ENCODE assay signal across 17 cellular contexts in the genomic region with DNA sequence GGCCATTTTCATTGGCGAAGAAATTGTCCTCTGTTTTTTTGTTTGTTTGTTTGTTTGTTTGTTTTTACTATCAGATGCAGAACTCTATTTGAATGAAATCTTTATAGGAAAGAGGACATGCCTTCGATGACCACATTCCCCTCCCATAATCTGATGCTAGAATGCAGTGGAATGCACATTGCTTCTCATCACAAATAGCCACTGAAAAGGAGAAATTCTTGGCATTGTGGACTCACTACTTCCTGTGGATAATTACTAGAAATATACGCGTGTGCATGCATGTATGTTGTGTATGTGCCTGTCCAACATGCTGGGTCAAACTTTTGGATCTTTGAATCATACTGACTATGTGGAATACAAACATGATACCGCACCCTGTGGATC.
DNase-seq lines count a peak whose midpoint lies in the region; ATAC-seq and TF ChIP-seq lines count a peak whose summit lies in the region.
"Had no signal": no experiment of that assay in that cellular context is flagged by ENCODE, and none has a peak within 500 bp of the region (broad histone marks: within the 10 kb centered on the region; RNA-seq: fewer than 3 reads in every experiment).

No MANE protein-coding gene starts in this region.

- peak overlapping the region; percentile 27 for H3K27ac Mint-ChIP-seq in activated CD4-positive, alpha-beta T cell treated with anti-CD3 and anti-CD28 coated beads, Interleukin-2, amount 10 ng/mL, durations not matched to agents 24 days and 14 days
- peak overlapping the region; percentile 100 for H3K27ac Mint-ChIP-seq in central memory CD8-positive, alpha-beta T cell (ENCODE audit: low read depth)
- peak overlapping the region; percentile 62 for H3K27ac Mint-ChIP-seq in neural progenitor cell
- H3K27ac Mint-ChIP-seq: WTC11 had no signal

- no peaks in the 10 kb centered on the region for H3K9me3 Mint-ChIP-seq in activated CD4-positive, alpha-beta T cell treated with anti-CD3 and anti-CD28 coated beads, Interleukin-2, amount 10 ng/mL, durations not matched to agents 24 days and 14 days
- peaks cover 6% of the 10 kb centered on the region for H3K9me3 Mint-ChIP-seq in central memory CD8-positive, alpha-beta T cell
- H3K9me3 Mint-ChIP-seq in neural progenitor cell, result no peaks in the 10 kb centered on the region
- H3K9me3 Mint-ChIP-seq: WTC11 had no signal

- H3F3A ChIP-seq in Loucy (ENCODE audit: low read depth) (no peaks in the 10 kb centered on the region), neural progenitor cell (ENCODE audit: low read depth) (no peaks in the 10 kb centered on the region)

- H3K4me2 ChIP-seq in Loucy (ENCODE audit: low read depth, low read length, poor library complexity, severe bottlenecking) (no peak overlapping the region), neural progenitor cell (no peak overlapping the region)

- intact Hi-C loops in activated CD4-positive, alpha-beta T cell treated with anti-CD3 and anti-CD28 coated beads, Interleukin-2, amount 10 ng/mL, durations not matched to agents 24 days and 14 days (cut with micrococcal nuclease), result no loop called here

- H3K4me1 Mint-ChIP-seq in activated CD4-positive, alpha-beta T cell treated with anti-CD3 and anti-CD28 coated beads, Interleukin-2, amount 10 ng/mL, durations not matched to agents 24 days and 14 days, result peaks cover 66% of the 10 kb centered on the region
- H3K4me1 Mint-ChIP-seq in central memory CD8-positive, alpha-beta T cell, result peaks cover 80% of the 10 kb centered on the region
- H3K4me1 Mint-ChIP-seq in neural progenitor cell, result peaks cover 43% of the 10 kb centered on the region

- H3K36me3 ChIP-seq in Loucy (ENCODE audit: insufficient read depth, low read length), result no peaks in the 10 kb centered on the region
- no peaks in the 10 kb centered on the region for H3K36me3 ChIP-seq in neural progenitor cell
- no peaks in the 10 kb centered on the region for H3K36me3 ChIP-seq in WERI-Rb-1
- H3K36me3 ChIP-seq: sigmoid colon, tibial artery had no signal

- H3K9ac ChIP-seq in Loucy (ENCODE audit: low read depth, low read length, poor library complexity, severe bottlenecking) (no peak overlapping the region), neural progenitor cell (no peak overlapping the region)

- H3K9me2 ChIP-seq in Loucy (replicated peaks; ENCODE audit: low read depth, low read length), result no peaks in the 10 kb centered on the region

- H4K20me1 ChIP-seq in Loucy (ENCODE audit: insufficient read depth, low read length, poor library complexity, severe bottlenecking), result no peaks in the 10 kb centered on the region
- H4K20me1 ChIP-seq in neural progenitor cell (ENCODE audit: low read depth), result no peaks in the 10 kb centered on the region

- no peak for DNase-seq in activated CD4-positive, alpha-beta T cell treated with anti-CD3 and anti-CD28 coated beads, Interleukin-2, amount 10 ng/mL, durations not matched to agents 24 days and 14 days
- no peak for DNase-seq in activated CD4-positive, alpha-beta T cell treated with anti-CD3 and anti-CD28 coated beads, Interleukin-2, amount 50 U/mL, for 1 hour
- no peak for DNase-seq in central memory CD8-positive, alpha-beta T cell (ENCODE audit: low spot score in 2 of 2)
- DNase-seq in neural progenitor cell (ENCODE audit: low spot score) (no peak), WERI-Rb-1 (no peak), NOMO-1 treated with DMSO at 0.1 percent for 48 hours (lab: John Stamatoyannopoulos, UW; ENCODE audit: unreplicated experiment) (no peak), SKM-1 treated with dmso at 0.1 percent for 144 hours (lab: John Stamatoyannopoulos, UW; ENCODE audit: unreplicated experiment) (no peak)
- DNase-seq: EL, GOT3, NCI-H1694 treated with DMSO at 0.1 percent for 48 hours, PC-3, sigmoid colon, tibial artery had no signal

- H3K79me2 ChIP-seq in Loucy (ENCODE audit: insufficient read depth, low read length), result no peaks in the 10 kb centered on the region
- H3K79me2 ChIP-seq in neural progenitor cell (ENCODE audit: low read depth), result no peaks in the 10 kb centered on the region

- H3K9me3 ChIP-seq in Loucy (ENCODE audit: insufficient read depth, low read depth, low read length), result no peaks in the 10 kb centered on the region
- H3K9me3 ChIP-seq in neural progenitor cell (ENCODE audit: low read depth), result no peaks in the 10 kb centered on the region
- H3K9me3 ChIP-seq in WERI-Rb-1 (ENCODE audit: severe bottlenecking), result no peaks in the 10 kb centered on the region
- H3K9me3 ChIP-seq: tibial artery had no signal

- no peak for ATAC-seq in central memory CD8-positive, alpha-beta T cell (replicated peaks; ENCODE audit: extremely low read depth, poor library complexity, severe bottlenecking)
- ATAC-seq: PC-3, WTC11 had no signal

- H2AFZ ChIP-seq in Loucy (ENCODE audit: low read length) (peak overlapping the region; percentile 2; the same call in 1 of the 2 replicates), neural progenitor cell (replicated peaks) (no peak overlapping the region)

- peak overlapping the region; percentile 38 for H3K4me3 Mint-ChIP-seq in activated CD4-positive, alpha-beta T cell treated with anti-CD3 and anti-CD28 coated beads, Interleukin-2, amount 10 ng/mL, durations not matched to agents 24 days and 14 days
- peak overlapping the region; percentile 41 for H3K4me3 Mint-ChIP-seq in central memory CD8-positive, alpha-beta T cell
- no peak overlapping the region for H3K4me3 Mint-ChIP-seq in neural progenitor cell
- H3K4me3 Mint-ChIP-seq: WTC11 had no signal

- no peak overlapping the region for H3K4me3 ChIP-seq in Loucy (ENCODE audit: low read length, poor library complexity, severe bottlenecking)
- H3K4me3 ChIP-seq in neural progenitor cell, result no peak overlapping the region
- no peak overlapping the region for H3K4me3 ChIP-seq in WERI-Rb-1 (ENCODE audit: low read depth, low read length)
- H3K4me3 ChIP-seq: sigmoid colon, SK-N-MC, tibial artery had no signal

- no peaks in the 10 kb centered on the region for H3K36me3 Mint-ChIP-seq in activated CD4-positive, alpha-beta T cell treated with anti-CD3 and anti-CD28 coated beads, Interleukin-2, amount 10 ng/mL, durations not matched to agents 24 days and 14 days (ENCODE audit: low read depth)
- peaks cover 20% of the 10 kb centered on the region for H3K36me3 Mint-ChIP-seq in central memory CD8-positive, alpha-beta T cell (ENCODE audit: insufficient read depth)
- no peaks in the 10 kb centered on the region for H3K36me3 Mint-ChIP-seq in neural progenitor cell
- H3K36me3 Mint-ChIP-seq: WTC11 had no signal

- peaks cover 26% of the 10 kb centered on the region for H3K4me1 ChIP-seq in Loucy (ENCODE audit: insufficient read depth, low read length, poor library complexity, severe bottlenecking)
- H3K4me1 ChIP-seq in neural progenitor cell, result peaks cover 15% of the 10 kb centered on the region
- H3K4me1 ChIP-seq: sigmoid colon, tibial artery had no signal

- H3K27me3 ChIP-seq in Loucy (ENCODE audit: insufficient read depth, low read length, poor library complexity, severe bottlenecking), result no peaks in the 10 kb centered on the region
- no peaks in the 10 kb centered on the region for H3K27me3 ChIP-seq in neural progenitor cell
- H3K27me3 ChIP-seq in WERI-Rb-1 (ENCODE audit: insufficient read depth, low read depth, severe bottlenecking), result no peaks in the 10 kb centered on the region

- H3K27ac ChIP-seq in neural progenitor cell (no peak overlapping the region), WERI-Rb-1 (no peak overlapping the region)
- H3K27ac ChIP-seq: epithelial cell of prostate, sigmoid colon, SK-N-MC, tibial artery had no signal

- TF ChIP-seq CTCF in Loucy (conservative IDR thresholded peaks at IDR 0.05; ENCODE audit: low read length) (no peak), neural progenitor cell (IDR thresholded peaks at IDR 0.05) (no peak), WERI-Rb-1 (IDR thresholded peaks at IDR 0.05; ENCODE audit: low read depth, low read length) (no peak)

- H3K27me3 Mint-ChIP-seq in activated CD4-positive, alpha-beta T cell treated with anti-CD3 and anti-CD28 coated beads, Interleukin-2, amount 10 ng/mL, durations not matched to agents 24 days and 14 days, result no peaks in the 10 kb centered on the region
- H3K27me3 Mint-ChIP-seq in central memory CD8-positive, alpha-beta T cell, result no peaks in the 10 kb centered on the region
- H3K27me3 Mint-ChIP-seq in neural progenitor cell (ENCODE audit: insufficient read depth, low read depth), result peaks cover 10% of the 10 kb centered on the region

Comparison
In these comparisons a context has a peak if more than half of its experiments do, and no peak if none do; other contexts are left out.
1. H3K27ac Mint-ChIP-seq: peak in every context shown above with its lines; median percentile 100 in central memory CD8-positive, alpha-beta T cell; 62 in neural progenitor cell; 27 in activated CD4-positive, alpha-beta T cell treated with anti-CD3 and anti-CD28 coated beads, Interleukin-2, amount 10 ng/mL, durations not matched to agents 24 days and 14 days.